ENCODE assay signal across 18 cellular contexts in the genomic region with DNA sequence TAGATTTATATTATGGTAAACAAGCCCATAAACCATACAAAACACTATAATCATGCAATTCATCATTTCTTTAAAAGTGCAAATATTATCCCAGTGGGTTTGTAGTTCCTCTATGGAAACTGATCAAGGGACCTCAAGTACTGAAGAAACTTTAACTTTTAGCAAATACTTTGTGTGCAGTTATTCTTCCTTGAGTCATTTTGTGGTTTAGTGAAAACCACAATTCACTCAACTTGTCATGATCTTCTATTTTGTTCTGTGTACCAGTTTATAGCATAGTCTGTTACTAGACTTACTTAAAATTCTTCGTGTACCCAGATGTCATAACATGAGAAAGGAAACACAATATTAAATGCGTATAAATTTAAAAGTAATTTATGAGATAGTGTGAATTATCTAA.
DNase-seq lines count a peak whose midpoint lies in the region; ATAC-seq and TF ChIP-seq lines count a peak whose summit lies in the region.
"Had no signal": no experiment of that assay in that cellular context is flagged by ENCODE, and none has a peak within 500 bp of the region (broad histone marks: within the 10 kb centered on the region; RNA-seq: fewer than 3 reads in every experiment).

No MANE protein-coding gene starts in this region.

- H4K91ac ChIP-seq in trophoblast cell (ENCODE audit: low read depth, low read length), result no peak overlapping the region

- no peak overlapping the region for H2BK12ac ChIP-seq in trophoblast cell (ENCODE audit: low read length)

- CTCF ChIA-PET in SK-N-SH (lab: Yijun Ruan, JAX), result no interaction called here
- CTCF ChIA-PET in CD8-positive, alpha-beta memory T cell (lab: Charles Lee), result no interaction called here

- H3K27me3 Mint-ChIP-seq in CD8-positive, alpha-beta memory T cell, result no peaks in the 10 kb centered on the region
- H3K27me3 Mint-ChIP-seq: stimulated activated naive B cell treated with anti-CD40 and anti-IgM and Interleukin-4, amounts not matched to agents 10 μg/mL and 1 μg/mL and 100 μg/mL, for 72 hours had no signal

- no peak overlapping the region for H2BK5ac ChIP-seq in trophoblast cell (ENCODE audit: low read depth, low read length, poor library complexity)

- H3K23ac ChIP-seq in trophoblast cell (ENCODE audit: low read length), result no peak overlapping the region

- no peaks in the 10 kb centered on the region for H3K79me1 ChIP-seq in trophoblast cell (ENCODE audit: low read length)

- H3K79me2 ChIP-seq in SK-N-SH (ENCODE audit: insufficient read depth) (no peaks in the 10 kb centered on the region), trophoblast cell (ENCODE audit: control insufficient read depth, insufficient read depth, low read length, poor library complexity) (no peaks in the 10 kb centered on the region)

- no peak for TF ChIP-seq EP300 in SK-N-SH (IDR thresholded peaks at IDR 0.05; ENCODE audit: borderline replicate concordance in 1 of 2, low read depth in 1 of 2, low read length in 1 of 2)

- no peak for TF ChIP-seq RAD21 in SK-N-SH (IDR thresholded peaks at IDR 0.05; ENCODE audit: low read length)

- ATAC-seq in SK-N-SH treated with all-trans-retinoic acid at 6 μM for 48 hours, result no peak
- ATAC-seq: activated CD4-positive, CD25-positive, alpha-beta regulatory T cell treated with anti-CD3 and anti-CD28 coated beads, Interleukin-2, amount 50 U/mL, for 24 hours; heart right ventricle; K562; right cardiac atrium; stimulated activated naive B cell treated with anti-CD40 and anti-IgM and Interleukin-4, amounts not matched to agents 10 μg/mL and 1 μg/mL and 100 μg/mL, for 72 hours had no signal

- no peak overlapping the region for H3K4me3 Mint-ChIP-seq in CD8-positive, alpha-beta memory T cell
- H3K4me3 Mint-ChIP-seq: nephron progenitor cell; stimulated activated naive B cell treated with anti-CD40 and anti-IgM and Interleukin-4, amounts not matched to agents 10 μg/mL and 1 μg/mL and 100 μg/mL, for 72 hours had no signal

- POLR2A ChIA-PET in SK-N-SH (lab: Yijun Ruan, JAX), result no interaction called here
- POLR2A ChIA-PET in CD8-positive, alpha-beta memory T cell (lab: Charles Lee), result no interaction called here

- H3K27ac Mint-ChIP-seq in CD8-positive, alpha-beta memory T cell, result no peak overlapping the region
- H3K27ac Mint-ChIP-seq: nephron progenitor cell; stimulated activated naive B cell treated with anti-CD40 and anti-IgM and Interleukin-4, amounts not matched to agents 10 μg/mL and 1 μg/mL and 100 μg/mL, for 72 hours had no signal

- no peak overlapping the region for H3K14ac ChIP-seq in trophoblast cell (ENCODE audit: low read length)

- no peaks in the 10 kb centered on the region for H3K4me1 Mint-ChIP-seq in CD8-positive, alpha-beta memory T cell
- H3K4me1 Mint-ChIP-seq: nephron progenitor cell; stimulated activated naive B cell treated with anti-CD40 and anti-IgM and Interleukin-4, amounts not matched to agents 10 μg/mL and 1 μg/mL and 100 μg/mL, for 72 hours had no signal

- H3K4me2 ChIP-seq in SK-N-SH (no peak overlapping the region), trophoblast cell (ENCODE audit: low read length) (no peak overlapping the region)

- H3K4me1 ChIP-seq in SK-N-SH (ENCODE audit: control insufficient read depth in 1 of 2, insufficient read depth in 2 of 2, low read depth in 1 of 2, low read length in 1 of 2), result no peaks in the 10 kb centered on the region
- H3K4me1 ChIP-seq in CD8-positive, alpha-beta memory T cell (ENCODE audit: insufficient read depth, low read length), result no peaks in the 10 kb centered on the region
- no peaks in the 10 kb centered on the region for H3K4me1 ChIP-seq in trophoblast cell (ENCODE audit: control insufficient read depth in 1 of 2, insufficient read depth in 2 of 2, low read length in 2 of 2)
- H3K4me1 ChIP-seq: heart right ventricle had no signal

- H2AK5ac ChIP-seq in trophoblast cell (ENCODE audit: low read length), result no peak overlapping the region

- no peak overlapping the region for H3K4ac ChIP-seq in trophoblast cell (ENCODE audit: low read depth, low read length)

- H3K4me3 ChIP-seq in SK-N-SH (ENCODE audit: low read depth in 2 of 2, low read length in 1 of 2), result no peak overlapping the region
- no peak overlapping the region for H3K4me3 ChIP-seq in fibroblast of mammary gland (ENCODE audit: control insufficient read depth, low read depth, low read length)
- H3K4me3 ChIP-seq in CD8-positive, alpha-beta memory T cell (ENCODE audit: low read length), result no peak overlapping the region
- H3K4me3 ChIP-seq in trophoblast cell (ENCODE audit: low read depth, low read length), result no peak overlapping the region
- H3K4me3 ChIP-seq: heart right ventricle, K562 had no signal

- no peaks in the 10 kb centered on the region for H3F3A ChIP-seq in SK-N-SH (replicated peaks; ENCODE audit: insufficient read depth)

- H3K27me3 ChIP-seq in SK-N-SH (ENCODE audit: insufficient read depth), result no peaks in the 10 kb centered on the region
- no peaks in the 10 kb centered on the region for H3K27me3 ChIP-seq in CD8-positive, alpha-beta memory T cell (ENCODE audit: insufficient read depth, low read length, poor library complexity, severe bottlenecking)
- H3K27me3 ChIP-seq in trophoblast cell (ENCODE audit: insufficient read depth, low read length), result no peaks in the 10 kb centered on the region
- H3K27me3 ChIP-seq: heart right ventricle had no signal

- H3K36me3 ChIP-seq in SK-N-SH (replicated peaks in 1 of 2; ENCODE audit: control insufficient read depth in 1 of 2, insufficient read depth in 2 of 2, low read length in 1 of 2), result no peaks in the 10 kb centered on the region
- H3K36me3 ChIP-seq in CD8-positive, alpha-beta memory T cell (ENCODE audit: insufficient read depth, low read length), result no peaks in the 10 kb centered on the region
- no peaks in the 10 kb centered on the region for H3K36me3 ChIP-seq in trophoblast cell (ENCODE audit: control insufficient read depth in 1 of 2, insufficient read depth in 2 of 2, low read length in 2 of 2)
- H3K36me3 ChIP-seq: heart right ventricle had no signal

- no peak overlapping the region for H3K27ac ChIP-seq in SK-N-SH (ENCODE audit: low read depth in 2 of 2, low read length in 1 of 2)
- no peak overlapping the region for H3K27ac ChIP-seq in CD8-positive, alpha-beta memory T cell (ENCODE audit: low read depth, low read length)
- H3K27ac ChIP-seq in trophoblast cell (ENCODE audit: low read depth, low read length), result no peak overlapping the region
- H3K27ac ChIP-seq: 22Rv1, heart right ventricle had no signal

- no peak overlapping the region for H4K8ac ChIP-seq in trophoblast cell (ENCODE audit: low read depth, low read length)

- TF ChIP-seq CTCF in SK-N-SH (IDR thresholded peaks at IDR 0.05) (no peak), fibroblast of mammary gland (conservative IDR thresholded peaks at IDR 0.05; ENCODE audit: control insufficient read depth, insufficient read depth, low read depth, low read length) (no peak)

- no peak overlapping the region for H3K9ac ChIP-seq in SK-N-SH
- H3K9ac ChIP-seq in trophoblast cell (ENCODE audit: low read length), result no peak overlapping the region

- WGBS in SK-N-SH (ENCODE audit: low lambda C conversion rate), result 60% methylated on average over 2 of the region's 2 CpGs
- WGBS in trophoblast cell (ENCODE audit: extremely low coverage, insufficient coverage, insufficient read length), result no CpG with 5 or more reads among the region's 2 CpGs

- H4K12ac ChIP-seq in trophoblast cell (ENCODE audit: low read depth, low read length), result no peak overlapping the region

- no peaks in the 10 kb centered on the region for H3K9me2 ChIP-seq in SK-N-SH

- H2BK120ac ChIP-seq in trophoblast cell (ENCODE audit: insufficient read depth, low read length, poor library complexity), result no peak overlapping the region

- no peaks in the 10 kb centered on the region for H4K20me1 ChIP-seq in SK-N-SH (ENCODE audit: insufficient read depth)

- H2AFZ ChIP-seq in SK-N-SH (ENCODE audit: low read depth) (no peak overlapping the region), trophoblast cell (ENCODE audit: insufficient read depth, low read length, poor library complexity) (no peak overlapping the region)

- intact Hi-C loops in head of caudate nucleus (cut with DNase I), result no loop called here

- no peak overlapping the region for H3K18ac ChIP-seq in trophoblast cell (ENCODE audit: low read length)

- no peaks in the 10 kb centered on the region for H3K36me3 Mint-ChIP-seq in CD8-positive, alpha-beta memory T cell
- H3K36me3 Mint-ChIP-seq: stimulated activated naive B cell treated with anti-CD40 and anti-IgM and Interleukin-4, amounts not matched to agents 10 μg/mL and 1 μg/mL and 100 μg/mL, for 72 hours had no signal

- H3K9me3 Mint-ChIP-seq in CD8-positive, alpha-beta memory T cell, result peaks cover 0 to 15% (median 7%) of the 10 kb centered on the region in 5 donors
- H3K9me3 Mint-ChIP-seq: nephron progenitor cell; stimulated activated naive B cell treated with anti-CD40 and anti-IgM and Interleukin-4, amounts not matched to agents 10 μg/mL and 1 μg/mL and 100 μg/mL, for 72 hours had no signal

- DNase-seq in SK-N-SH (no peak), SIG-M5 (lab: John Stamatoyannopoulos, UW) (peak; percentile 52), fibroblast of mammary gland (ENCODE audit: low read depth) (peak; percentile 24), head of caudate nucleus (no peak), trophoblast cell (no peak), CD1c-positive myeloid dendritic cell (ENCODE audit: extremely low spot score) (no peak)
- no peak for DNase-seq in CD8-positive, alpha-beta memory T cell
- DNase-seq: activated naive CD4-positive, alpha-beta T cell treated with anti-CD3 and anti-CD28 coated beads, Interleukin-2, amount 50 U/mL, for 16 hours; heart right ventricle; NCI-H2081; NCI-H748 treated with DMSO at 0.1 percent for 48 hours; nephron progenitor cell; right cardiac atrium; stimulated activated naive B cell treated with anti-CD40 and anti-IgM and Interleukin-4, amounts not matched to agents 10 μg/mL and 1 μg/mL and 100 μg/mL, for 72 hours had no signal

- H3K9me3 ChIP-seq in SK-N-SH, result no peaks in the 10 kb centered on the region
- H3K9me3 ChIP-seq in CD8-positive, alpha-beta memory T cell (ENCODE audit: low read length), result no peaks in the 10 kb centered on the region
- no peaks in the 10 kb centered on the region for H3K9me3 ChIP-seq in trophoblast cell (ENCODE audit: insufficient read depth, low read depth, low read length)
- H3K9me3 ChIP-seq: heart right ventricle had no signal

TF ChIP-seq in SK-N-SH treated with all-trans-retinoic acid at 6 μM for 48 hours, 23 proteins besides CTCF, POLR2A, EP300 and RAD21:
- TF ChIP-seq ISL1 (CRISPR knock-in tag; IDR thresholded peaks at IDR 0.05) (0 out of 2 replicates have a peak, but pooled peaks have one; percentile 13), OSR1 (CRISPR knock-in tag; IDR thresholded peaks at IDR 0.05) (no peak)

TF ChIP-seq in SK-N-SH, 30 proteins besides CTCF, POLR2A, EP300 and RAD21 (continues in another document):
- no peak for TF ChIP-seq NFIC (IDR thresholded peaks at IDR 0.05; ENCODE audit: borderline replicate concordance)
- no peak for TF ChIP-seq SIN3A (IDR thresholded peaks at IDR 0.05; ENCODE audit: borderline replicate concordance, low read depth, low read length)
- no peak for TF ChIP-seq MXI1 (IDR thresholded peaks at IDR 0.05; ENCODE audit: low read depth, low read length)
- no peak for TF ChIP-seq YY1 (IDR thresholded peaks at IDR 0.05; ENCODE audit: low read depth)
- no peak for TF ChIP-seq FOXJ3 (CRISPR knock-in tag; IDR thresholded peaks at IDR 0.05)
- TF ChIP-seq SMC3 (IDR thresholded peaks at IDR 0.05; ENCODE audit: low read depth, low read length), result no peak
- TF ChIP-seq MEF2A (IDR thresholded peaks at IDR 0.05; ENCODE audit: borderline replicate concordance, low read depth), result no peak

Comparison
In these comparisons a context has a peak if more than half of its experiments do, and no peak if none do; other contexts are left out.
1. DNase-seq: peak in SIG-M5 (single experiment) and fibroblast of mammary gland (single experiment); none in SK-N-SH (single experiment), head of caudate nucleus (0 of 42), CD8-positive, alpha-beta memory T cell (0 of 5), trophoblast cell (0 of 2) and CD1c-positive myeloid dendritic cell (single experiment).